Comparison of ENCODE assay signal across 34 cellular contexts in the genomic region with DNA sequence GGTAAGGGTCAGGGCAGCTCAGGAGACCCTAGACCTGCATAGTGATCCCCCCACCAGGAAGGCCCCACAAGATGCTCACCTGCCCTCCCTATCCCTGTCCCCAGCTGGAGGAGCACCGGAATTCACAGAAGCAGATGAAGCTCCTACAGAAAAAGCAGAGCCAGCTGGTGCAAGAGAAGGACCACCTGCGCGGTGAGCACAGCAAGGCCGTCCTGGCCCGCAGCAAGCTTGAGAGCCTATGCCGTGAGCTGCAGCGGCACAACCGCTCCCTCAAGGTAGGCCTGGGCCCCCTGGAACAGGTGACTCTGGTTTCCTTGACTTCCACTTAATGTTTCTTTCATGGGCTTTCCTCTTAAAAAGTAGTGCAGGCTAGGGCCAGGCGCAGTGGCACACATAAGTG. TPM values are rescaled to one million over a fixed set of nuclear protein-coding genes. Genes with fewer than 3 reads are reported as not detected.
"Had no signal": no experiment of that assay in that cellular context is flagged by ENCODE, and none has a peak within 500 bp of the region (broad histone marks: within the 10 kb centered on the region; RNA-seq: fewer than 3 reads in every experiment).

No MANE protein-coding gene starts in this region.

- DNase-seq: dermis blood vessel endothelial cell; effector memory CD4-positive, alpha-beta T cell; foreskin keratinocyte; heart left ventricle; kidney; natural killer cell; sigmoid colon; stimulated activated CD4-positive, alpha-beta T cell treated with anti-CD3 and anti-CD28 coated beads, Interleukin-2, amount 100 ng/mL, for 24 hours; stimulated activated CD4-positive, alpha-beta T cell treated with anti-CD3 and anti-CD28 coated beads, Interleukin-4, amount 100 ng/mL, for 4 hours; stimulated activated naive B cell treated with anti-CD40 and anti-IgM and Interleukin-4, amounts not matched to agents 10 μg/mL and 1 μg/mL and 100 μg/mL, for 72 hours; upper lobe of left lung had no signal

- H3K4me3 Mint-ChIP-seq: memory B cell; natural killer cell; stimulated activated naive B cell treated with anti-CD40 and anti-IgM and Interleukin-4, amounts not matched to agents 10 μg/mL and 1 μg/mL and 100 μg/mL, for 72 hours; stimulated activated naive CD8-positive, alpha-beta T cell treated with anti-CD3 and anti-CD28 coated beads, Interleukin-15, Interleukin-2, amounts not matched to agents 100 ng/mL and 50 ng/mL, for 24 hours had no signal

- H3K4me1 ChIP-seq: foreskin keratinocyte, parathyroid adenoma, prostate gland had no signal

- H3K27ac Mint-ChIP-seq: memory B cell; natural killer cell; stimulated activated naive B cell treated with anti-CD40 and anti-IgM and Interleukin-4, amounts not matched to agents 10 μg/mL and 1 μg/mL and 100 μg/mL, for 72 hours; stimulated activated naive CD8-positive, alpha-beta T cell treated with anti-CD3 and anti-CD28 coated beads, Interleukin-15, Interleukin-2, amounts not matched to agents 100 ng/mL and 50 ng/mL, for 24 hours had no signal

- H3K4me2 ChIP-seq: hepatocyte had no signal

- H3K4me3 ChIP-seq: coronary artery, esophagus muscularis mucosa, gastroesophageal sphincter, heart left ventricle, hepatocyte, lung, prostate gland, right atrium auricular region, sigmoid colon, thoracic aorta, tibial nerve, upper lobe of left lung, vagina had no signal

- H3K27ac ChIP-seq: coronary artery, esophagus muscularis mucosa, foreskin keratinocyte, gastroesophageal sphincter, heart left ventricle, hepatocyte, neutrophil, parathyroid adenoma, prostate gland, right atrium auricular region, sigmoid colon, thoracic aorta, tibial nerve, upper lobe of left lung, vagina had no signal

- H2AFZ ChIP-seq: hepatocyte, parathyroid adenoma had no signal

- H3K27me3 Mint-ChIP-seq: memory B cell; stimulated activated naive B cell treated with anti-CD40 and anti-IgM and Interleukin-4, amounts not matched to agents 10 μg/mL and 1 μg/mL and 100 μg/mL, for 72 hours; stimulated activated naive CD8-positive, alpha-beta T cell treated with anti-CD3 and anti-CD28 coated beads, Interleukin-15, Interleukin-2, amounts not matched to agents 100 ng/mL and 50 ng/mL, for 24 hours had no signal

- H3K9ac ChIP-seq: parathyroid adenoma had no signal

- H3K9me3 ChIP-seq: gastroesophageal sphincter, heart left ventricle, neutrophil, prostate gland, right atrium auricular region, sigmoid colon, thoracic aorta, tibial nerve, upper lobe of left lung, vagina had no signal

- H3K9me3 Mint-ChIP-seq: memory B cell; natural killer cell; stimulated activated naive B cell treated with anti-CD40 and anti-IgM and Interleukin-4, amounts not matched to agents 10 μg/mL and 1 μg/mL and 100 μg/mL, for 72 hours; stimulated activated naive CD8-positive, alpha-beta T cell treated with anti-CD3 and anti-CD28 coated beads, Interleukin-15, Interleukin-2, amounts not matched to agents 100 ng/mL and 50 ng/mL, for 24 hours had no signal

- ATAC-seq: foreskin keratinocyte; gastroesophageal sphincter; natural killer cell; stimulated activated naive B cell treated with anti-CD40 and anti-IgM and Interleukin-4, amounts not matched to agents 10 μg/mL and 1 μg/mL and 100 μg/mL, for 72 hours had no signal

- H3K27me3 ChIP-seq: esophagus muscularis mucosa, foreskin keratinocyte, gastroesophageal sphincter, heart left ventricle, hepatocyte, neutrophil, right atrium auricular region, sigmoid colon, tibial nerve, upper lobe of left lung, vagina had no signal

RNA-seq across cellular contexts. Expression of gene IQCC, which starts 17.6 kb away (rescaled TPM):
- total RNA-seq: vagina had no signal

RNA-seq across cellular contexts. Expression of gene DCDC2B, which starts 21.0 kb away (rescaled TPM):
- total RNA-seq: dermis blood vessel endothelial cell, endothelial cell of umbilical vein, epithelial cell of proximal tubule, esophagus muscularis mucosa, fibroblast of lung, foreskin keratinocyte, gastroesophageal sphincter, heart left ventricle, hepatocyte, kidney, left lobe of liver, liver, mononuclear cell, natural killer cell, osteoblast, prostate gland, right atrium auricular region, sigmoid colon, skeletal muscle tissue, thoracic aorta, tibial nerve, vagina had no signal
- polyA plus RNA-seq: endothelial cell of umbilical vein, fibroblast of lung, foreskin keratinocyte, heart left ventricle, neural cell had no signal
